Comparison of ENCODE assay signal across 11 cellular contexts in genomic region chrX:120223374-120223773, GRCh38.
"Had no signal": no experiment of that assay in that cellular context is flagged by ENCODE, and none has a peak within 500 bp of the region (broad histone marks: within the 10 kb centered on the region; RNA-seq: fewer than 3 reads in every experiment).

No MANE protein-coding gene starts in this region.

- H3K36me3 ChIP-seq: HAP-1 had no signal

- H3K4me1 ChIP-seq: HAP-1 had no signal

- DNase-seq: GM23248, GOT3, H7, HCEC 1CT, HFFc6 had no signal

- H3K9ac ChIP-seq: GM23248 had no signal

- H3K9me3 Mint-ChIP-seq: GM23338, HFFc6 had no signal

- H3K27ac Mint-ChIP-seq: GM23338, HFFc6 had no signal

- H3K4me3 Mint-ChIP-seq: GM23338, H9, HFFc6 had no signal

- H2AFZ ChIP-seq: GM23248, GM23338 had no signal

- H3K4me3 ChIP-seq: GM23248, GM23338, HAP-1 had no signal

- FAIRE-seq: H1, H54 had no signal

- H3K4me2 ChIP-seq: GM23338 had no signal

- H3K9me3 ChIP-seq: HAP-1 had no signal

- ATAC-seq: HCT116 had no signal

- H3K27ac ChIP-seq: GM23248 had no signal
